Comparison of ENCODE assay signal across 27 cellular contexts in the genomic region with DNA sequence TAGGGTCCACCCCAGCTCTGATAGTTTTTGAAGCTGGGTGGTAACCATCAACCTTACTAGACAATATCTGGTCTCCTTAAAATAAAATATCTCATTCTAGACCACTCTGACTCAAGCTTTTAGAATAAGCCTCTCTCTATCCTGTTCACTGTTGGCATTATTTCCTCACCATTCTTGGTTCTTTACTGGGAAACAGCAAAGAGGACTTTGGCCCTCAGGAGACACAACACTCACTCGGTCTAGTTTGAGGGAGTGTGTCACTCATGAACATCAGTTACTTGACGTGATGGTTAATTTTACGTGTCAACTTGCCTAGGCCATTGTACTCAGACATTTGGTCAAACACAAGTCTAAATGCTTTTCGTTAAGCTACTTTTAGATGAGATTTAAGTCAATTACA.
"Had no signal": no experiment of that assay in that cellular context is flagged by ENCODE, and none has a peak within 500 bp of the region (broad histone marks: within the 10 kb centered on the region; RNA-seq: fewer than 3 reads in every experiment).

No MANE protein-coding gene starts in this region.

- H3K4me3 Mint-ChIP-seq: activated CD4-positive, alpha-beta memory T cell treated with anti-CD3 and anti-CD28 coated beads for 36 hours; activated CD4-positive, alpha-beta T cell treated with anti-CD3 and anti-CD28 coated beads, Interleukin-2, amount 10 ng/mL, durations not matched to agents 24 days and 14 days; activated CD8-positive, alpha-beta memory T cell treated with anti-CD3 and anti-CD28 coated beads, Interleukin-2, amount 10 ng/mL, durations not matched to agents 7 days and 5 days; activated naive CD4-positive, alpha-beta T cell treated with anti-CD3 and anti-CD28 coated beads for 36 hours; naive thymus-derived CD8-positive, alpha-beta T cell; neural progenitor cell; T-helper 1 cell treated with Interleukin-12 subunit alpha and Interleukin-12 subunit beta and Interleukin-4 antibody, amounts not matched to agents 30 μg/mL and 1 μg/mL, for 36 hours had no signal

- H3K4me3 ChIP-seq: breast epithelium, gastroesophageal sphincter, hepatocyte, neural progenitor cell, spleen, testis had no signal

- H3K27me3 ChIP-seq: breast epithelium, gastroesophageal sphincter, hepatocyte, neural progenitor cell, spleen, testis had no signal

- ATAC-seq: activated CD8-positive, alpha-beta memory T cell treated with anti-CD3 and anti-CD28 coated beads, Interleukin-2, amount 10 ng/mL, durations not matched to agents 7 days and 5 days; activated T-cell treated with anti-CD3 and anti-CD28 coated beads, Interleukin-2, amount 50 U/mL, for 72 hours; gastroesophageal sphincter; left ventricle myocardium superior; naive thymus-derived CD8-positive, alpha-beta T cell; right cardiac atrium; stimulated activated naive CD8-positive, alpha-beta T cell treated with anti-CD3 and anti-CD28 coated beads, Interleukin-15, Interleukin-2, amounts not matched to agents 100 U/mL and 50 U/mL, for 24 hours had no signal

- FAIRE-seq: endothelial cell of umbilical vein, urothelium cell line had no signal

- H3K9me3 ChIP-seq: breast epithelium, gastroesophageal sphincter, spleen, testis had no signal

- H3K9me3 Mint-ChIP-seq: activated CD4-positive, alpha-beta memory T cell treated with anti-CD3 and anti-CD28 coated beads for 36 hours; activated naive CD4-positive, alpha-beta T cell treated with anti-CD3 and anti-CD28 coated beads for 36 hours; neural progenitor cell; T-helper 1 cell treated with Interleukin-12 subunit alpha and Interleukin-12 subunit beta and Interleukin-4 antibody, amounts not matched to agents 30 μg/mL and 1 μg/mL, for 36 hours had no signal

- H3K79me2 ChIP-seq: hepatocyte had no signal

- H3K36me3 Mint-ChIP-seq: activated CD8-positive, alpha-beta memory T cell treated with anti-CD3 and anti-CD28 coated beads, Interleukin-2, amount 10 ng/mL, durations not matched to agents 7 days and 5 days; neural progenitor cell had no signal

- H3K27ac Mint-ChIP-seq: activated CD4-positive, alpha-beta memory T cell treated with anti-CD3 and anti-CD28 coated beads for 36 hours; activated CD4-positive, alpha-beta T cell treated with anti-CD3 and anti-CD28 coated beads, Interleukin-2, amount 10 ng/mL, durations not matched to agents 24 days and 14 days; activated CD8-positive, alpha-beta memory T cell treated with anti-CD3 and anti-CD28 coated beads, Interleukin-2, amount 10 ng/mL, durations not matched to agents 7 days and 5 days; activated naive CD4-positive, alpha-beta T cell treated with anti-CD3 and anti-CD28 coated beads for 36 hours; activated T-cell treated with anti-CD3 and anti-CD28 coated beads, Interleukin-2, amount 50 U/mL, for 72 hours; neural progenitor cell; T-helper 1 cell treated with Interleukin-12 subunit alpha and Interleukin-12 subunit beta and Interleukin-4 antibody, amounts not matched to agents 30 μg/mL and 1 μg/mL, for 36 hours had no signal

- H3K36me3 ChIP-seq: breast epithelium, gastroesophageal sphincter, neural progenitor cell, spleen had no signal

- H3K27ac ChIP-seq: breast epithelium, hepatocyte, neural progenitor cell, spleen, testis had no signal

- H3K4me1 ChIP-seq: testis had no signal

- H3K27me3 Mint-ChIP-seq: activated CD4-positive, alpha-beta memory T cell treated with anti-CD3 and anti-CD28 coated beads for 36 hours; activated CD4-positive, alpha-beta T cell treated with anti-CD3 and anti-CD28 coated beads, Interleukin-2, amount 10 ng/mL, durations not matched to agents 24 days and 14 days; activated CD8-positive, alpha-beta memory T cell treated with anti-CD3 and anti-CD28 coated beads, Interleukin-2, amount 10 ng/mL, durations not matched to agents 7 days and 5 days had no signal

- DNase-seq: activated CD4-positive, alpha-beta memory T cell treated with anti-CD3 and anti-CD28 coated beads for 36 hours; activated CD4-positive, alpha-beta T cell treated with anti-CD3 and anti-CD28 coated beads, Interleukin-2, amount 10 ng/mL, durations not matched to agents 24 days and 14 days; activated CD4-positive, CD25-positive, alpha-beta regulatory T cell treated with anti-CD3 and anti-CD28 coated beads, Interleukin-2, amount 50 U/mL, for 72 hours; activated CD8-positive, alpha-beta memory T cell treated with anti-CD3 and anti-CD28 coated beads, Interleukin-2, amount 10 ng/mL, durations not matched to agents 7 days and 5 days; activated effector memory CD4-positive, alpha-beta T cell treated with Interleukin-2 at 50 U/mL for 16 hours; activated naive CD4-positive, alpha-beta T cell treated with anti-CD3 and anti-CD28 coated beads for 36 hours; activated T-cell treated with anti-CD3 and anti-CD28 coated beads, Interleukin-2, amount 50 U/mL, for 72 hours; central memory CD4-positive, alpha-beta T cell; islet precursor cell; left ventricle myocardium superior; mammary epithelial cell; naive thymus-derived CD8-positive, alpha-beta T cell; occipital lobe; right cardiac atrium; spleen; stimulated activated CD4-positive, alpha-beta T cell treated with anti-CD3 and anti-CD28 coated beads, Interleukin-2, amount 100 ng/mL, for 48 hours; stimulated activated naive CD8-positive, alpha-beta T cell treated with anti-CD3 and anti-CD28 coated beads, Interleukin-15, Interleukin-2, amounts not matched to agents 100 U/mL and 50 U/mL, for 24 hours; T1000; testis; trophoblast cell had no signal

- H3K4me2 ChIP-seq: hepatocyte, neural progenitor cell had no signal

- H2AFZ ChIP-seq: hepatocyte, neural progenitor cell had no signal
